In the genomic region with DNA sequence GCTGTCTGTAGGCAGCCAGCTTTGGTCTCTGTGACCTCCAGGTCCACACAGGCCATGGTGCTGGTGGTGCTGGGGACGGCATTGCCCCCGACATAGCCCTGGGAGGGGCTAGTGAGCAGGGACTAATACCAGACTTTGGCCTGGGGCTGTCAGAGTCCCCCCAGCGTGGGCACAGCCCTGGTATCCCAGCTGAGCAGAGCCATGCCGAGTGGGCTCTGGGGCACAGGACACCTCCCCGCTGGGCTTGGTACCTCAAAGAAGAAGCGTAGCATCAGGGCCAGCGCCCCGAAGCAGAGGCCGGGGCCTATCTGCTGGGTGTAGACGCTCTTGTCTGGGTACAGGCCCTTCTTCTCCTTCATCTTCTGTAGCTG, we compare ENCODE assay signal across 17 cellular contexts. TPM values are rescaled to one million over a fixed set of nuclear protein-coding genes. Genes with fewer than 3 reads are reported as not detected.
DNase-seq lines count a peak whose midpoint lies in the region; ATAC-seq, FAIRE-seq and TF ChIP-seq lines count a peak whose summit lies in the region.
"Had no signal": no experiment of that assay in that cellular context is flagged by ENCODE, and none has a peak within 500 bp of the region (broad histone marks: within the 10 kb centered on the region; RNA-seq: fewer than 3 reads in every experiment).

No MANE protein-coding gene starts in this region.

- H3K18ac ChIP-seq in trophoblast cell (ENCODE audit: low read length) = no peak overlapping the region

- intact Hi-C loops in left ventricle myocardium superior (cut with micrococcal nuclease) = no loop called here
- intact Hi-C loops in cardiac septum (cut with DNase I) = no loop called here
- intact Hi-C loops in kidney (cut with DNase I) = no loop called here

- no peaks in the 10 kb centered on the region for H3K79me2 ChIP-seq in trophoblast cell (ENCODE audit: control insufficient read depth, insufficient read depth, low read length, poor library complexity)

- no peak overlapping the region for H3K4me3 Mint-ChIP-seq in stimulated activated effector memory CD8-positive, alpha-beta T cell treated with anti-CD3 and anti-CD28 coated beads, Interleukin-12 subunit alpha, Interleukin-12 subunit beta, amount 100 ng/mL, for 72 hours
- H3K4me3 Mint-ChIP-seq: CD4-positive, CD25-positive, alpha-beta regulatory T cell; CD8-positive, alpha-beta memory T cell; H9 had no signal

- H3K9ac ChIP-seq in kidney (ENCODE audit: low read length in 2 of 2) (no peak overlapping the region), trophoblast cell (ENCODE audit: low read length) (no peak overlapping the region)

- H2AFZ ChIP-seq in trophoblast cell (ENCODE audit: insufficient read depth, low read length, poor library complexity) = no peak overlapping the region

- no peak overlapping the region for H3K14ac ChIP-seq in trophoblast cell (ENCODE audit: low read length)

- TF ChIP-seq CTCF in kidney (IDR thresholded peaks at IDR 0.05; ENCODE audit: borderline replicate concordance, extremely low read depth, insufficient read depth) = no peak

- H4K8ac ChIP-seq in trophoblast cell (ENCODE audit: low read depth, low read length) = no peak overlapping the region

- H2AK5ac ChIP-seq in trophoblast cell (ENCODE audit: low read length) = no peak overlapping the region

- ATAC-seq in left ventricle myocardium superior = no peak
- no peak for ATAC-seq in stimulated activated effector memory CD8-positive, alpha-beta T cell treated with anti-CD3 and anti-CD28 coated beads, Interleukin-12 subunit alpha, Interleukin-12 subunit beta, amount 100 ng/mL, for 72 hours

- peaks cover 4 to 11% of the 10 kb centered on the region in 2 donors for H3K4me1 ChIP-seq in kidney (ENCODE audit: control insufficient read depth in 1 of 2, insufficient read depth in 1 of 2, low read depth in 1 of 2, low read length in 2 of 2)
- H3K4me1 ChIP-seq in trophoblast cell (ENCODE audit: control insufficient read depth in 1 of 2, insufficient read depth in 2 of 2, low read length in 2 of 2) = peaks cover 0 to 6% of the 10 kb centered on the region in 2 experiments
- H3K4me1 ChIP-seq: Caco-2 had no signal

- no peak overlapping the region for H3K4ac ChIP-seq in trophoblast cell (ENCODE audit: low read depth, low read length)

- H3K4me2 ChIP-seq in trophoblast cell (ENCODE audit: low read length) = no peak overlapping the region

- H3K23ac ChIP-seq in trophoblast cell (ENCODE audit: low read length) = no peak overlapping the region

- peak; percentile 24 for DNase-seq in left ventricle myocardium superior
- no peak for DNase-seq in cardiac septum (ENCODE audit: low spot score)
- DNase-seq in kidney = peak; percentile 55
- DNase-seq in trophoblast cell = no peak
- no peak for DNase-seq in stimulated activated effector memory CD8-positive, alpha-beta T cell treated with anti-CD3 and anti-CD28 coated beads, Interleukin-12 subunit alpha, Interleukin-12 subunit beta, amount 100 ng/mL, for 72 hours (ENCODE audit: low spot score in 2 of 2)
- DNase-seq in COLO829 (ENCODE audit: low spot score) = no peak
- DNase-seq: BE2C; Caco-2; CD4-positive, CD25-positive, alpha-beta regulatory T cell; CD8-positive, alpha-beta memory T cell; H9 had no signal

- WGBS in trophoblast cell (ENCODE audit: extremely low coverage, insufficient coverage, insufficient read length) = no CpG with 5 or more reads among the region's 10 CpGs

- peak overlapping the region; percentile 1 for H4K91ac ChIP-seq in trophoblast cell (ENCODE audit: low read depth, low read length)

- H3K4me3 ChIP-seq in kidney (ENCODE audit: low read length in 2 of 2) (no peak overlapping the region), trophoblast cell (ENCODE audit: low read depth, low read length) (no peak overlapping the region)

- H3K36me3 ChIP-seq in kidney (ENCODE audit: control insufficient read depth in 1 of 2, insufficient read depth in 2 of 2, low read length in 2 of 2) (no peaks in the 10 kb centered on the region), trophoblast cell (ENCODE audit: control insufficient read depth in 1 of 2, insufficient read depth in 2 of 2, low read length in 2 of 2) (no peaks in the 10 kb centered on the region)
- H3K36me3 ChIP-seq: BE2C had no signal

- H3K27ac ChIP-seq in kidney (ENCODE audit: low read depth in 2 of 2, low read length in 2 of 2) (no peak overlapping the region), trophoblast cell (ENCODE audit: low read depth, low read length) (no peak overlapping the region)

- H3K79me1 ChIP-seq in trophoblast cell (ENCODE audit: low read length) = no peaks in the 10 kb centered on the region

- H2BK12ac ChIP-seq in trophoblast cell (ENCODE audit: low read length) = no peak overlapping the region

- no peak overlapping the region for H2BK5ac ChIP-seq in trophoblast cell (ENCODE audit: low read depth, low read length, poor library complexity)

- no peak for FAIRE-seq in kidney (lab: Jason Lieb, UNC)
- FAIRE-seq: D721Med, G401.6, GM12891, GM19239, H1 had no signal

- no peaks in the 10 kb centered on the region for H3K9me3 Mint-ChIP-seq in stimulated activated effector memory CD8-positive, alpha-beta T cell treated with anti-CD3 and anti-CD28 coated beads, Interleukin-12 subunit alpha, Interleukin-12 subunit beta, amount 100 ng/mL, for 72 hours
- H3K9me3 Mint-ChIP-seq: CD4-positive, CD25-positive, alpha-beta regulatory T cell; CD8-positive, alpha-beta memory T cell; H9 had no signal

- no peak overlapping the region for H2BK120ac ChIP-seq in trophoblast cell (ENCODE audit: insufficient read depth, low read length, poor library complexity)

- no peak overlapping the region for H4K12ac ChIP-seq in trophoblast cell (ENCODE audit: low read depth, low read length)

- no peak overlapping the region for H3K27ac Mint-ChIP-seq in stimulated activated effector memory CD8-positive, alpha-beta T cell treated with anti-CD3 and anti-CD28 coated beads, Interleukin-12 subunit alpha, Interleukin-12 subunit beta, amount 100 ng/mL, for 72 hours
- H3K27ac Mint-ChIP-seq: CD4-positive, CD25-positive, alpha-beta regulatory T cell; CD8-positive, alpha-beta memory T cell; H9 had no signal

- H3K36me3 Mint-ChIP-seq in stimulated activated effector memory CD8-positive, alpha-beta T cell treated with anti-CD3 and anti-CD28 coated beads, Interleukin-12 subunit alpha, Interleukin-12 subunit beta, amount 100 ng/mL, for 72 hours = no peaks in the 10 kb centered on the region
- H3K36me3 Mint-ChIP-seq: CD4-positive, CD25-positive, alpha-beta regulatory T cell; CD8-positive, alpha-beta memory T cell had no signal

- no peaks in the 10 kb centered on the region for H3K4me1 Mint-ChIP-seq in stimulated activated effector memory CD8-positive, alpha-beta T cell treated with anti-CD3 and anti-CD28 coated beads, Interleukin-12 subunit alpha, Interleukin-12 subunit beta, amount 100 ng/mL, for 72 hours
- H3K4me1 Mint-ChIP-seq: CD8-positive, alpha-beta memory T cell had no signal

- H3K27me3 ChIP-seq in trophoblast cell (ENCODE audit: insufficient read depth, low read length) = no peaks in the 10 kb centered on the region
- H3K27me3 ChIP-seq: BE2C had no signal

- H3K9me3 ChIP-seq in kidney (ENCODE audit: control insufficient read depth in 1 of 2, low read length in 2 of 2) (no peaks in the 10 kb centered on the region), trophoblast cell (ENCODE audit: insufficient read depth, low read depth, low read length) (peaks cover 14% of the 10 kb centered on the region)
- H3K9me3 ChIP-seq: BE2C, Caco-2 had no signal

RNA-seq across cellular contexts. Expression of a gene that starts 9.5 kb away (rescaled TPM):
- total RNA-seq in left ventricle myocardium superior (not detected), cardiac septum (not detected), kidney (not detected)
- polyA plus RNA-seq in kidney (ENCODE audit: insufficient read depth, low read depth, low replicate concordance) = not detected
- 0.25 and 0.27 TPM in 2 replicates for polyA plus RNA-seq in trophoblast cell (2013)
- total RNA-seq: A172; Caco-2; CD4-positive, CD25-positive, alpha-beta regulatory T cell; CD8-positive, alpha-beta memory T cell; H1; H9 had no signal
- polyA plus RNA-seq: CD4-positive, CD25-positive, alpha-beta regulatory T cell; CD8-positive, alpha-beta memory T cell; H1 had no signal

RNA-seq across cellular contexts. Expression of a gene that starts 19.3 kb away (rescaled TPM):
- total RNA-seq in left ventricle myocardium superior = 5.1 TPM
- 9.6 TPM for total RNA-seq in cardiac septum
- 32.1 TPM for total RNA-seq in kidney
- 20.0 TPM for polyA plus RNA-seq in kidney (ENCODE audit: insufficient read depth, low read depth, low replicate concordance)
- polyA plus RNA-seq in trophoblast cell (2013) = 5.9 and 6.2 TPM in 2 replicates
- total RNA-seq: CD4-positive, CD25-positive, alpha-beta regulatory T cell; CD8-positive, alpha-beta memory T cell had no signal
- polyA plus RNA-seq: CD4-positive, CD25-positive, alpha-beta regulatory T cell; CD8-positive, alpha-beta memory T cell had no signal

RNA-seq across cellular contexts. Expression of a gene that starts 36.3 kb away (rescaled TPM):
- total RNA-seq in left ventricle myocardium superior (2.4 TPM), cardiac septum (3.6 TPM), kidney (5.8 TPM)
- 2.5 TPM for polyA plus RNA-seq in kidney (ENCODE audit: insufficient read depth, low read depth, low replicate concordance)
- 4.5 and 4.7 TPM in 2 replicates for polyA plus RNA-seq in trophoblast cell (2013)

RNA-seq across cellular contexts. Expression of a gene that starts 55.4 kb away (rescaled TPM):
- 11.8 TPM for total RNA-seq in left ventricle myocardium superior
- total RNA-seq in cardiac septum = 15.0 TPM
- total RNA-seq in kidney = 37.3 TPM
- 37.8 TPM for polyA plus RNA-seq in kidney (ENCODE audit: insufficient read depth, low read depth, low replicate concordance)
- 7.8 and 8.7 TPM in 2 replicates for polyA plus RNA-seq in trophoblast cell (2013)

Comparison
In these comparisons a context has a peak if more than half of its experiments do, and no peak if none do; other contexts are left out.
1. DNase-seq: peak in left ventricle myocardium superior (single experiment) and kidney (single experiment); none in cardiac septum (single experiment), trophoblast cell (0 of 2), stimulated activated effector memory CD8-positive, alpha-beta T cell treated with anti-CD3 and anti-CD28 coated beads, Interleukin-12 subunit alpha, Interleukin-12 subunit beta, amount 100 ng/mL, for 72 hours (0 of 2) and COLO829 (single experiment).